In the genomic region with DNA sequence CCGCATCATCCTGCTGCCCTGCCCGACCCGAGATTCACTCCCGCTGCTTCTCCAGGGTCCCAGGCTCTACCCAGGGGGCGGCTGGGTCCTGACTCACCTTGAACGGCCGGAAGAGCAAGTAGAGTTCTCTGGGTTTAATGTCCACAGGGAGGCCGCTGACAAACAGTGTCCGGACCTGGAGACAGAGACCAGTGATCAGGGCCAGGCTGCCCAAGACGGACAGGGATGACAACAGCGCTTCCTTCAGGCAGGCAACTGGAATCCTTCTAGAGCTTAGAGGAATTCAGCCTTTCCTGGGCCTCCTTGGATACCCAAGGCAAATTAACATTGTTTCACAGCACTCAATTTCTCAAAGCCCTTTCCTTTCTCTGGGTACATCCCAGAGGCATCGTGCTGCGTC, we compare ENCODE assay signal across 18 cellular contexts. TPM values are rescaled to one million over a fixed set of nuclear protein-coding genes. Genes with fewer than 3 reads are reported as not detected.
DNase-seq lines count a peak whose midpoint lies in the region; ATAC-seq and TF ChIP-seq lines count a peak whose summit lies in the region.
"Had no signal": no experiment of that assay in that cellular context is flagged by ENCODE, and none has a peak within 500 bp of the region (broad histone marks: within the 10 kb centered on the region; RNA-seq: fewer than 3 reads in every experiment).

No MANE protein-coding gene starts in this region.

- H3K36me3 ChIP-seq in WERI-Rb-1 (no peaks in the 10 kb centered on the region), esophagus muscularis mucosa (peaks cover 0 to 10% (median 7%) of the 10 kb centered on the region in 4 donors), neural progenitor cell (no peaks in the 10 kb centered on the region), uterus (no peaks in the 10 kb centered on the region), spleen (no peaks in the 10 kb centered on the region)

- H3K27me3 ChIP-seq in WERI-Rb-1 (ENCODE audit: insufficient read depth, low read depth, severe bottlenecking) (no peaks in the 10 kb centered on the region), esophagus muscularis mucosa (no peaks in the 10 kb centered on the region), neural progenitor cell (no peaks in the 10 kb centered on the region), uterus (no peaks in the 10 kb centered on the region), spleen (replicated peaks in 1 of 7) (peaks cover 0 to 4% (median 0%) of the 10 kb centered on the region in 7 donors)

- peaks cover 8% of the 10 kb centered on the region for H3K36me3 Mint-ChIP-seq in neural progenitor cell
- H3K36me3 Mint-ChIP-seq in activated naive CD8-positive, alpha-beta T cell treated with anti-CD3 and anti-CD28 coated beads for 36 hours: no peaks in the 10 kb centered on the region

- TF ChIP-seq POLR2A in esophagus muscularis mucosa (IDR thresholded peaks at IDR 0.05; ENCODE audit: low read depth) (no peak), uterus (IDR thresholded peaks at IDR 0.05) (no peak), spleen (IDR thresholded peaks at IDR 0.05) (no peak)

- 68% methylated on average over 11 of the region's 13 CpGs for WGBS in esophagus muscularis mucosa
- WGBS in spleen, 5 donors: 91 to 96% (median 92%) methylated on average over 13 of the region's 13 CpGs

- TF ChIP-seq CTCF in WERI-Rb-1 (IDR thresholded peaks at IDR 0.05; ENCODE audit: low read depth, low read length) (0 out of 2 replicates have a peak, but pooled peaks have one; percentile 21), esophagus muscularis mucosa (IDR thresholded peaks at IDR 0.05) (peak in 2 of 3 experiments; percentile 10 to 27), neural progenitor cell (IDR thresholded peaks at IDR 0.05) (peak; percentile 11), uterus (IDR thresholded peaks at IDR 0.05) (no peak), spleen (IDR thresholded peaks at IDR 0.05 in 8 of 11, conservative IDR thresholded peaks at IDR 0.05 in 3 of 11) (no peak)

- H3K9ac ChIP-seq in neural progenitor cell: no peak overlapping the region

- H3K4me1 Mint-ChIP-seq in neural progenitor cell: peaks cover 19% of the 10 kb centered on the region
- no peaks in the 10 kb centered on the region for H3K4me1 Mint-ChIP-seq in activated naive CD8-positive, alpha-beta T cell treated with anti-CD3 and anti-CD28 coated beads for 36 hours

- no peak overlapping the region for H3K27ac ChIP-seq in WERI-Rb-1
- peak overlapping the region; percentile 84 to 93 (median 88) for H3K27ac ChIP-seq in esophagus muscularis mucosa (replicated peaks in 1 of 4)
- no peak overlapping the region for H3K27ac ChIP-seq in neural progenitor cell
- H3K27ac ChIP-seq in uterus: peak overlapping the region; percentile 78 to 79
- H3K27ac ChIP-seq in spleen: no peak overlapping the region

- H4K20me1 ChIP-seq in neural progenitor cell (ENCODE audit: low read depth): no peaks in the 10 kb centered on the region

- peaks cover 13% of the 10 kb centered on the region for H3F3A ChIP-seq in neural progenitor cell (ENCODE audit: low read depth)

- H3K4me3 ChIP-seq in WERI-Rb-1 (ENCODE audit: low read depth, low read length) (no peak overlapping the region), esophagus muscularis mucosa (peak overlapping the region in 2 of 4 donors; percentile 15 to 28), neural progenitor cell (no peak overlapping the region), uterus (no peak overlapping the region), spleen (no peak overlapping the region)

- no peak overlapping the region for H2AFZ ChIP-seq in neural progenitor cell (replicated peaks)

- DNase-seq in WERI-Rb-1: no peak
- no peak for DNase-seq in esophagus muscularis mucosa (ENCODE audit: extremely low spot score)
- peak; percentile 27 for DNase-seq in neural progenitor cell (ENCODE audit: low spot score)
- DNase-seq in uterus: no peak
- DNase-seq in activated naive CD8-positive, alpha-beta T cell treated with anti-CD3 and anti-CD28 coated beads for 36 hours: no peak
- no peak for DNase-seq in spleen
- DNase-seq: DMS 273 treated with DMSO at 0.1 percent for 48 hours, EL, HCEC 1CT, IMR-90, NCI-H1930, NCI-H2171, NCI-H446 treated with DMSO at 0.1 percent for 48 hours, NCI-H774, Right ventricle myocardium superior had no signal

- H3K4me1 ChIP-seq in esophagus muscularis mucosa (peaks cover 69 to 100% (median 94%) of the 10 kb centered on the region in 4 donors), neural progenitor cell (peaks cover 7% of the 10 kb centered on the region), uterus (no peaks in the 10 kb centered on the region), spleen (peaks cover 0 to 32% (median 19%) of the 10 kb centered on the region in 6 donors)

- H3K4me2 ChIP-seq in neural progenitor cell: no peak overlapping the region

- intact Hi-C loops in esophagus muscularis mucosa (cut with DNase I) (no loop called here), uterus (cut with DNase I; ENCODE audit: low total_unique reads) (no loop called here), spleen (cut with DNase I; ENCODE audit: low total_unique reads) (no loop called here)

- no peak for ATAC-seq in GM18861 (IDR thresholded peaks at IDR 0.05; ENCODE audit: unreplicated experiment)
- ATAC-seq: Panc1 had no signal

- H3K9me3 ChIP-seq in WERI-Rb-1 (ENCODE audit: severe bottlenecking) (no peaks in the 10 kb centered on the region), esophagus muscularis mucosa (no peaks in the 10 kb centered on the region), neural progenitor cell (ENCODE audit: low read depth) (no peaks in the 10 kb centered on the region), uterus (no peaks in the 10 kb centered on the region), spleen (no peaks in the 10 kb centered on the region)

- no peak overlapping the region for H3K27ac Mint-ChIP-seq in neural progenitor cell
- H3K27ac Mint-ChIP-seq in activated naive CD8-positive, alpha-beta T cell treated with anti-CD3 and anti-CD28 coated beads for 36 hours: no peak overlapping the region

- no peaks in the 10 kb centered on the region for H3K9me3 Mint-ChIP-seq in neural progenitor cell
- no peaks in the 10 kb centered on the region for H3K9me3 Mint-ChIP-seq in activated naive CD8-positive, alpha-beta T cell treated with anti-CD3 and anti-CD28 coated beads for 36 hours

- no peaks in the 10 kb centered on the region for H3K27me3 Mint-ChIP-seq in neural progenitor cell (ENCODE audit: insufficient read depth, low read depth)
- no peaks in the 10 kb centered on the region for H3K27me3 Mint-ChIP-seq in activated naive CD8-positive, alpha-beta T cell treated with anti-CD3 and anti-CD28 coated beads for 36 hours

- H3K79me2 ChIP-seq in neural progenitor cell (ENCODE audit: low read depth): peaks cover 9% of the 10 kb centered on the region

- no peak for TF ChIP-seq EP300 in esophagus muscularis mucosa (IDR thresholded peaks at IDR 0.05)

- H3K4me3 Mint-ChIP-seq in neural progenitor cell: no peak overlapping the region
- H3K4me3 Mint-ChIP-seq in activated naive CD8-positive, alpha-beta T cell treated with anti-CD3 and anti-CD28 coated beads for 36 hours: no peak overlapping the region

RNA-seq across cellular contexts. Expression of a gene that starts 23.9 kb away (rescaled TPM):
- total RNA-seq in esophagus muscularis mucosa: 10 to 100 TPM; 27.2 to 64.1 (median 45.4) TPM
- 0.15 and 1.8 TPM in 2 replicates for total RNA-seq in neural progenitor cell (ENCODE audit: low replicate concordance)
- total RNA-seq in uterus: 10 to 100 TPM in 1 of 4 donors, 1 to 10 TPM in 3; 1.5 to 58.4 (median 6.4) TPM
- not detected for total RNA-seq in activated naive CD8-positive, alpha-beta T cell treated with anti-CD3 and anti-CD28 coated beads for 36 hours
- 1 to 10 TPM; 1.2 to 6.0 (median 3.3) TPM for total RNA-seq in spleen
- polyA plus RNA-seq in spleen: 1 to 10 TPM; 1.0 to 3.0 (median 1.2) TPM
- total RNA-seq: IMR-90, LHCN-M2 had no signal

Comparison
In these comparisons a context has a peak if more than half of its experiments do, and no peak if none do; other contexts are left out.
1. H3K27ac ChIP-seq: peak in esophagus muscularis mucosa (4 of 4) and uterus (2 of 2); none in WERI-Rb-1 (single experiment), neural progenitor cell (single experiment) and spleen (0 of 8).
2. CTCF ChIP-seq: peak in WERI-Rb-1 (single experiment), esophagus muscularis mucosa (2 of 3) and neural progenitor cell (single experiment); none in uterus (0 of 4) and spleen (0 of 11).